Comparison of ENCODE assay signal across 1 cellular context in the genomic region with DNA sequence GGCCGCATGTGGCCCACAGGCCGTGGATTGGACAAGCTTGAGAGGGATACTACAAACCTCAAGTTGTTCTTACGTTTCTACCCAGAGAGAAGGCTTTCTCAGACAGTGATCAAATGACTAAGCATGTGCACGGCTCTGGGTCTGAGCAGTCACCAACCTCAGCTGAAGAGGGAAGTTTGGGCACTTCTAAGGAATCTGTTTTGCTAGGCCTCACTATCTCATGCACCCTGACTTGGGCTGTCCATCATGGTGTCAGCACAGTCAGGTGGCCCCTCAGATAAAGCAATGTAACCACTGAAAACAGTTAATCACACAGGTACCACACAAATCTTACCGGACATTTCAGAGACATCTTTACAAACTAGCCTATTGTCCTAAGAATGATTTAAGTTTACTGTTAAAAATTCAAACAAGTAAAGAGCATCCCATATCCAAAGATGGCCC.
A peak's percentile ranks its signal among the peaks of the same experiment; 100 is the strongest.
TF ChIP-seq lines count a peak whose summit lies in the region.

No MANE protein-coding gene starts in this region.

TF ChIP-seq in K562, 482 proteins besides CTCF, POLR2A, EP300 and RAD21 (continued from another document and continues in another):
- TF ChIP-seq, protein P1, sequence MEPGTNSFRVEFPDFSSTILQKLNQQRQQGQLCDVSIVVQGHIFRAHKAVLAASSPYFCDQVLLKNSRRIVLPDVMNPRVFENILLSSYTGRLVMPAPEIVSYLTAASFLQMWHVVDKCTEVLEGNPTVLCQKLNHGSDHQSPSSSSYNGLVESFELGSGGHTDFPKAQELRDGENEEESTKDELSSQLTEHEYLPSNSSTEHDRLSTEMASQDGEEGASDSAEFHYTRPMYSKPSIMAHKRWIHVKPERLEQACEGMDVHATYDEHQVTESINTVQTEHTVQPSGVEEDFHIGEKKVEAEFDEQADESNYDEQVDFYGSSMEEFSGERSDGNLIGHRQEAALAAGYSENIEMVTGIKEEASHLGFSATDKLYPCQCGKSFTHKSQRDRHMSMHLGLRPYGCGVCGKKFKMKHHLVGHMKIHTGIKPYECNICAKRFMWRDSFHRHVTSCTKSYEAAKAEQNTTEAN (CRISPR knock-in tag; IDR thresholded peaks at IDR 0.05): no peak
- no peak for TF ChIP-seq BDP1 (IDR thresholded peaks at IDR 0.05; ENCODE audit: insufficient read depth, insufficient read length)
- TF ChIP-seq PCBP2 (IDR thresholded peaks at IDR 0.05; ENCODE audit: low read depth, low read length, poor library complexity, severe bottlenecking): no peak
- no peak for TF ChIP-seq RBFOX2 (IDR thresholded peaks at IDR 0.05; ENCODE audit: low read depth, low read length)
- peak; percentile 93 for TF ChIP-seq ZNF766 (CRISPR knock-in tag; conservative IDR thresholded peaks at IDR 0.05)
- no peak for TF ChIP-seq SRSF7 (optimal IDR thresholded peaks at IDR 0.05; ENCODE audit: low read depth, low read length)
- TF ChIP-seq TRIM24 (IDR thresholded peaks at IDR 0.05): peak; percentile 92 to 94
- peak; percentile 39; the same call in 1 of the 2 replicates for TF ChIP-seq DDX20 (tag; IDR thresholded peaks at IDR 0.05; ENCODE audit: low read depth)
- TF ChIP-seq FIP1L1 (IDR thresholded peaks at IDR 0.05; ENCODE audit: low read depth, low read length, poor library complexity, severe bottlenecking): no peak
- TF ChIP-seq KLF10 (CRISPR knock-in tag; IDR thresholded peaks at IDR 0.05): no peak
- peak; percentile 67; the same call in 1 of the 2 replicates for TF ChIP-seq RAD51 (IDR thresholded peaks at IDR 0.05; ENCODE audit: borderline replicate concordance, low read depth)
- TF ChIP-seq, protein P2, sequence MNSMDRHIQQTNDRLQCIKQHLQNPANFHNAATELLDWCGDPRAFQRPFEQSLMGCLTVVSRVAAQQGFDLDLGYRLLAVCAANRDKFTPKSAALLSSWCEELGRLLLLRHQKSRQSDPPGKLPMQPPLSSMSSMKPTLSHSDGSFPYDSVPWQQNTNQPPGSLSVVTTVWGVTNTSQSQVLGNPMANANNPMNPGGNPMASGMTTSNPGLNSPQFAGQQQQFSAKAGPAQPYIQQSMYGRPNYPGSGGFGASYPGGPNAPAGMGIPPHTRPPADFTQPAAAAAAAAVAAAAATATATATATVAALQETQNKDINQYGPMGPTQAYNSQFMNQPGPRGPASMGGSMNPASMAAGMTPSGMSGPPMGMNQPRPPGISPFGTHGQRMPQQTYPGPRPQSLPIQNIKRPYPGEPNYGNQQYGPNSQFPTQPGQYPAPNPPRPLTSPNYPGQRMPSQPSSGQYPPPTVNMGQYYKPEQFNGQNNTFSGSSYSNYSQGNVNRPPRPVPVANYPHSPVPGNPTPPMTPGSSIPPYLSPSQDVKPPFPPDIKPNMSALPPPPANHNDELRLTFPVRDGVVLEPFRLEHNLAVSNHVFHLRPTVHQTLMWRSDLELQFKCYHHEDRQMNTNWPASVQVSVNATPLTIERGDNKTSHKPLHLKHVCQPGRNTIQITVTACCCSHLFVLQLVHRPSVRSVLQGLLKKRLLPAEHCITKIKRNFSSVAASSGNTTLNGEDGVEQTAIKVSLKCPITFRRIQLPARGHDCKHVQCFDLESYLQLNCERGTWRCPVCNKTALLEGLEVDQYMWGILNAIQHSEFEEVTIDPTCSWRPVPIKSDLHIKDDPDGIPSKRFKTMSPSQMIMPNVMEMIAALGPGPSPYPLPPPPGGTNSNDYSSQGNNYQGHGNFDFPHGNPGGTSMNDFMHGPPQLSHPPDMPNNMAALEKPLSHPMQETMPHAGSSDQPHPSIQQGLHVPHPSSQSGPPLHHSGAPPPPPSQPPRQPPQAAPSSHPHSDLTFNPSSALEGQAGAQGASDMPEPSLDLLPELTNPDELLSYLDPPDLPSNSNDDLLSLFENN (IDR thresholded peaks at IDR 0.05; ENCODE audit: low read depth in 2 of 2, low read length in 2 of 2): peak in 1 of 2 experiments; percentile 99; a peak in 2 of 4 replicates
- no peak for TF ChIP-seq ZNF785 (CRISPR knock-in tag; IDR thresholded peaks at IDR 0.05)
- peak; percentile 99 for TF ChIP-seq ELF4 (CRISPR knock-in tag; IDR thresholded peaks at IDR 0.05)
- TF ChIP-seq COPS2 (conservative IDR thresholded peaks at IDR 0.05): no peak
- TF ChIP-seq ZNF445 (CRISPR knock-in tag; IDR thresholded peaks at IDR 0.05; ENCODE audit: low read depth): no peak
- TF ChIP-seq, protein P3, sequence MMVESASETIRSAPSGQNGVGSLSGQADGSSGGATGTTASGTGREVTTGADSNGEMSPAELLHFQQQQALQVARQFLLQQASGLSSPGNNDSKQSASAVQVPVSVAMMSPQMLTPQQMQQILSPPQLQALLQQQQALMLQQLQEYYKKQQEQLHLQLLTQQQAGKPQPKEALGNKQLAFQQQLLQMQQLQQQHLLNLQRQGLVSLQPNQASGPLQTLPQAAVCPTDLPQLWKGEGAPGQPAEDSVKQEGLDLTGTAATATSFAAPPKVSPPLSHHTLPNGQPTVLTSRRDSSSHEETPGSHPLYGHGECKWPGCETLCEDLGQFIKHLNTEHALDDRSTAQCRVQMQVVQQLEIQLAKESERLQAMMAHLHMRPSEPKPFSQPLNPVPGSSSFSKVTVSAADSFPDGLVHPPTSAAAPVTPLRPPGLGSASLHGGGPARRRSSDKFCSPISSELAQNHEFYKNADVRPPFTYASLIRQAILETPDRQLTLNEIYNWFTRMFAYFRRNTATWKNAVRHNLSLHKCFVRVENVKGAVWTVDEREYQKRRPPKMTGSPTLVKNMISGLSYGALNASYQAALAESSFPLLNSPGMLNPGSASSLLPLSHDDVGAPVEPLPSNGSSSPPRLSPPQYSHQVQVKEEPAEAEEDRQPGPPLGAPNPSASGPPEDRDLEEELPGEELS (CRISPR knock-in tag; IDR thresholded peaks at IDR 0.05; ENCODE audit: borderline replicate concordance): no peak
- TF ChIP-seq, protein P4, sequence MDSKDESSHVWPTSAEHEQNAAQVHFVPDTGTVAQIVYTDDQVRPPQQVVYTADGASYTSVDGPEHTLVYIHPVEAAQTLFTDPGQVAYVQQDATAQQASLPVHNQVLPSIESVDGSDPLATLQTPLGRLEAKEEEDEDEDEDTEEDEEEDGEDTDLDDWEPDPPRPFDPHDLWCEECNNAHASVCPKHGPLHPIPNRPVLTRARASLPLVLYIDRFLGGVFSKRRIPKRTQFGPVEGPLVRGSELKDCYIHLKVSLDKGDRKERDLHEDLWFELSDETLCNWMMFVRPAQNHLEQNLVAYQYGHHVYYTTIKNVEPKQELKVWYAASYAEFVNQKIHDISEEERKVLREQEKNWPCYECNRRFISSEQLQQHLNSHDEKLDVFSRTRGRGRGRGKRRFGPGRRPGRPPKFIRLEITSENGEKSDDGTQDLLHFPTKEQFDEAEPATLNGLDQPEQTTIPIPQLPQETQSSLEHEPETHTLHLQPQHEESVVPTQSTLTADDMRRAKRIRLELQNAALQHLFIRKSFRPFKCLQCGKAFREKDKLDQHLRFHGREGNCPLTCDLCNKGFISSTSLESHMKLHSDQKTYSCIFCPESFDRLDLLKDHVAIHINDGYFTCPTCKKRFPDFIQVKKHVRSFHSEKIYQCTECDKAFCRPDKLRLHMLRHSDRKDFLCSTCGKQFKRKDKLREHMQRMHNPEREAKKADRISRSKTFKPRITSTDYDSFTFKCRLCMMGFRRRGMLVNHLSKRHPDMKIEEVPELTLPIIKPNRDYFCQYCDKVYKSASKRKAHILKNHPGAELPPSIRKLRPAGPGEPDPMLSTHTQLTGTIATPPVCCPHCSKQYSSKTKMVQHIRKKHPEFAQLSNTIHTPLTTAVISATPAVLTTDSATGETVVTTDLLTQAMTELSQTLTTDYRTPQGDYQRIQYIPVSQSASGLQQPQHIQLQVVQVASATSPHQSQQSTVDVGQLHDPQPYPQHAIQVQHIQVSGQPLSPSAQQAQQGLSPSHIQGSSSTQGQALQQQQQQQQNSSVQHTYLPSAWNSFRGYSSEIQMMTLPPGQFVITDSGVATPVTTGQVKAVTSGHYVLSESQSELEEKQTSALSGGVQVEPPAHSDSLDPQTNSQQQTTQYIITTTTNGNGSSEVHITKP (IDR thresholded peaks at IDR 0.05; ENCODE audit: partially characterized antibody): no peak
- no peak for TF ChIP-seq CHCHD3 (CRISPR knock-in tag; IDR thresholded peaks at IDR 0.05)
- TF ChIP-seq, protein P5, sequence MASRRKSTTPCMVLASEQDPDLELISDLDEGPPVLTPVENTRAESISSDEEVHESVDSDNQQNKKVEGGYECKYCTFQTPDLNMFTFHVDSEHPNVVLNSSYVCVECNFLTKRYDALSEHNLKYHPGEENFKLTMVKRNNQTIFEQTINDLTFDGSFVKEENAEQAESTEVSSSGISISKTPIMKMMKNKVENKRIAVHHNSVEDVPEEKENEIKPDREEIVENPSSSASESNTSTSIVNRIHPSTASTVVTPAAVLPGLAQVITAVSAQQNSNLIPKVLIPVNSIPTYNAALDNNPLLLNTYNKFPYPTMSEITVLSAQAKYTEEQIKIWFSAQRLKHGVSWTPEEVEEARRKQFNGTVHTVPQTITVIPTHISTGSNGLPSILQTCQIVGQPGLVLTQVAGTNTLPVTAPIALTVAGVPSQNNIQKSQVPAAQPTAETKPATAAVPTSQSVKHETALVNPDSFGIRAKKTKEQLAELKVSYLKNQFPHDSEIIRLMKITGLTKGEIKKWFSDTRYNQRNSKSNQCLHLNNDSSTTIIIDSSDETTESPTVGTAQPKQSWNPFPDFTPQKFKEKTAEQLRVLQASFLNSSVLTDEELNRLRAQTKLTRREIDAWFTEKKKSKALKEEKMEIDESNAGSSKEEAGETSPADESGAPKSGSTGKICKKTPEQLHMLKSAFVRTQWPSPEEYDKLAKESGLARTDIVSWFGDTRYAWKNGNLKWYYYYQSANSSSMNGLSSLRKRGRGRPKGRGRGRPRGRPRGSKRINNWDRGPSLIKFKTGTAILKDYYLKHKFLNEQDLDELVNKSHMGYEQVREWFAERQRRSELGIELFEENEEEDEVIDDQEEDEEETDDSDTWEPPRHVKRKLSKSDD (conservative IDR thresholded peaks at IDR 0.05; ENCODE audit: low read length): no peak
- no peak for TF ChIP-seq NELFE (IDR thresholded peaks at IDR 0.05; ENCODE audit: insufficient read depth, insufficient read length)
- peak; percentile 98 for TF ChIP-seq ZEB2 (IDR thresholded peaks at IDR 0.05)
- TF ChIP-seq, protein P6, sequence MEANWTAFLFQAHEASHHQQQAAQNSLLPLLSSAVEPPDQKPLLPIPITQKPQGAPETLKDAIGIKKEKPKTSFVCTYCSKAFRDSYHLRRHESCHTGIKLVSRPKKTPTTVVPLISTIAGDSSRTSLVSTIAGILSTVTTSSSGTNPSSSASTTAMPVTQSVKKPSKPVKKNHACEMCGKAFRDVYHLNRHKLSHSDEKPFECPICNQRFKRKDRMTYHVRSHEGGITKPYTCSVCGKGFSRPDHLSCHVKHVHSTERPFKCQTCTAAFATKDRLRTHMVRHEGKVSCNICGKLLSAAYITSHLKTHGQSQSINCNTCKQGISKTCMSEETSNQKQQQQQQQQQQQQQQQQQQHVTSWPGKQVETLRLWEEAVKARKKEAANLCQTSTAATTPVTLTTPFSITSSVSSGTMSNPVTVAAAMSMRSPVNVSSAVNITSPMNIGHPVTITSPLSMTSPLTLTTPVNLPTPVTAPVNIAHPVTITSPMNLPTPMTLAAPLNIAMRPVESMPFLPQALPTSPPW (CRISPR knock-in tag; IDR thresholded peaks at IDR 0.05): peak; percentile 80
- TF ChIP-seq NONO (IDR thresholded peaks at IDR 0.05; ENCODE audit: low read depth in 2 of 2, low read length in 1 of 2): peak in 1 of 2 experiments; percentile 81; a peak in 1 of 4 replicates
- peak; percentile 99 for TF ChIP-seq POLR2AphosphoS5 (IDR thresholded peaks at IDR 0.05; ENCODE audit: control insufficient read depth, insufficient read depth, low read depth, low read length)
- TF ChIP-seq, protein P7, sequence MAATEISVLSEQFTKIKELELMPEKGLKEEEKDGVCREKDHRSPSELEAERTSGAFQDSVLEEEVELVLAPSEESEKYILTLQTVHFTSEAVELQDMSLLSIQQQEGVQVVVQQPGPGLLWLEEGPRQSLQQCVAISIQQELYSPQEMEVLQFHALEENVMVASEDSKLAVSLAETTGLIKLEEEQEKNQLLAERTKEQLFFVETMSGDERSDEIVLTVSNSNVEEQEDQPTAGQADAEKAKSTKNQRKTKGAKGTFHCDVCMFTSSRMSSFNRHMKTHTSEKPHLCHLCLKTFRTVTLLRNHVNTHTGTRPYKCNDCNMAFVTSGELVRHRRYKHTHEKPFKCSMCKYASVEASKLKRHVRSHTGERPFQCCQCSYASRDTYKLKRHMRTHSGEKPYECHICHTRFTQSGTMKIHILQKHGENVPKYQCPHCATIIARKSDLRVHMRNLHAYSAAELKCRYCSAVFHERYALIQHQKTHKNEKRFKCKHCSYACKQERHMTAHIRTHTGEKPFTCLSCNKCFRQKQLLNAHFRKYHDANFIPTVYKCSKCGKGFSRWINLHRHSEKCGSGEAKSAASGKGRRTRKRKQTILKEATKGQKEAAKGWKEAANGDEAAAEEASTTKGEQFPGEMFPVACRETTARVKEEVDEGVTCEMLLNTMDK (IDR thresholded peaks at IDR 0.05; ENCODE audit: borderline replicate concordance, insufficient read depth, low read depth, low read length, poor library complexity, severe bottlenecking): no peak
- TF ChIP-seq CBX2 (IDR thresholded peaks at IDR 0.05; ENCODE audit: insufficient read depth, low read length, poor library complexity, severe bottlenecking): no peak
- TF ChIP-seq, protein P8, sequence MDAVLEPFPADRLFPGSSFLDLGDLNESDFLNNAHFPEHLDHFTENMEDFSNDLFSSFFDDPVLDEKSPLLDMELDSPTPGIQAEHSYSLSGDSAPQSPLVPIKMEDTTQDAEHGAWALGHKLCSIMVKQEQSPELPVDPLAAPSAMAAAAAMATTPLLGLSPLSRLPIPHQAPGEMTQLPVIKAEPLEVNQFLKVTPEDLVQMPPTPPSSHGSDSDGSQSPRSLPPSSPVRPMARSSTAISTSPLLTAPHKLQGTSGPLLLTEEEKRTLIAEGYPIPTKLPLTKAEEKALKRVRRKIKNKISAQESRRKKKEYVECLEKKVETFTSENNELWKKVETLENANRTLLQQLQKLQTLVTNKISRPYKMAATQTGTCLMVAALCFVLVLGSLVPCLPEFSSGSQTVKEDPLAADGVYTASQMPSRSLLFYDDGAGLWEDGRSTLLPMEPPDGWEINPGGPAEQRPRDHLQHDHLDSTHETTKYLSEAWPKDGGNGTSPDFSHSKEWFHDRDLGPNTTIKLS (IDR thresholded peaks at IDR 0.05; ENCODE audit: borderline replicate concordance, low read depth): no peak
- TF ChIP-seq CBFB (CRISPR knock-in tag; IDR thresholded peaks at IDR 0.05): peak; percentile 51; the same call in 1 of the 2 replicates
- no peak for TF ChIP-seq YY1 (IDR thresholded peaks at IDR 0.05; ENCODE audit: borderline replicate concordance in 1 of 3, control insufficient read depth in 1 of 3, extremely low read depth in 1 of 3, insufficient read depth in 3 of 3, insufficient read length in 1 of 3, insufficient replicate concordance in 2 of 3, low read depth in 1 of 3, low read length in 2 of 3)
- no peak for TF ChIP-seq BRD4 (IDR thresholded peaks at IDR 0.05)
- TF ChIP-seq ZBTB17 (CRISPR knock-in tag; IDR thresholded peaks at IDR 0.05): peak; percentile 84; the same call in 1 of the 2 replicates
- no peak for TF ChIP-seq RBM17 (IDR thresholded peaks at IDR 0.05; ENCODE audit: borderline replicate concordance, low read depth, low read length)
- peak; percentile 88 for TF ChIP-seq MTA1 (IDR thresholded peaks at IDR 0.05; ENCODE audit: borderline replicate concordance)
